Comparison of ENCODE assay signal across 1 cellular context in the genomic region with DNA sequence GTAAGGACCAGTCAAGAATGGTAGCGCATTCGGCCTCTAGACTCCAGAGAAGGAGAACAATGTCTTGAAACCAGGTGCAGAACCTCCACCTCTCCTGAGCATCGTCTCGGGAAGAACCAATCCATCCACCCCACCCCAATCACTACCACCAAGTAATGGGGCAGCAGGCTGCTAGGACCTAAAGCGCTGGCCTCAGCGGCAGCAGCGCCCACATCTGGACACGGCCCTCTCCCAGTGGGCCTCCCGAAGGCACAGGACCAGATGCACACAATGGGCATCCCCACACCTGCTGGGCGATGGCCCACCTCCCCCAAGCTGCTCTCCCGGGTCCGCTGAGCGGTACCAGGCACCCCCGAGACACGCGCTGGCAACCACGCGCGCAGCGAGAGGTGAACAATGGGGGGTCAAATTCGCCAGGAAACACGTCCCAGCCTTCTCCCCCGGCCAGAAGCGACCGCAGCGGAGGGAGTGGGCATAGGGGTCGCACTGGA.
TF ChIP-seq lines count a peak whose summit lies in the region.

No MANE protein-coding gene starts in this region.

TF ChIP-seq in HEK293, 187 proteins besides CTCF, POLR2A, EP300 and RAD21 (continued from another document):
- TF ChIP-seq, protein P1, sequence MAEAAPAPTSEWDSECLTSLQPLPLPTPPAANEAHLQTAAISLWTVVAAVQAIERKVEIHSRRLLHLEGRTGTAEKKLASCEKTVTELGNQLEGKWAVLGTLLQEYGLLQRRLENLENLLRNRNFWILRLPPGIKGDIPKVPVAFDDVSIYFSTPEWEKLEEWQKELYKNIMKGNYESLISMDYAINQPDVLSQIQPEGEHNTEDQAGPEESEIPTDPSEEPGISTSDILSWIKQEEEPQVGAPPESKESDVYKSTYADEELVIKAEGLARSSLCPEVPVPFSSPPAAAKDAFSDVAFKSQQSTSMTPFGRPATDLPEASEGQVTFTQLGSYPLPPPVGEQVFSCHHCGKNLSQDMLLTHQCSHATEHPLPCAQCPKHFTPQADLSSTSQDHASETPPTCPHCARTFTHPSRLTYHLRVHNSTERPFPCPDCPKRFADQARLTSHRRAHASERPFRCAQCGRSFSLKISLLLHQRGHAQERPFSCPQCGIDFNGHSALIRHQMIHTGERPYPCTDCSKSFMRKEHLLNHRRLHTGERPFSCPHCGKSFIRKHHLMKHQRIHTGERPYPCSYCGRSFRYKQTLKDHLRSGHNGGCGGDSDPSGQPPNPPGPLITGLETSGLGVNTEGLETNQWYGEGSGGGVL (tag by site-specific recombination; IDR thresholded peaks at IDR 0.05), result no peak
- TF ChIP-seq ZNF311 (tag by site-specific recombination; IDR thresholded peaks at IDR 0.05; ENCODE audit: borderline replicate concordance) (no peak), KLF7 (tag by site-specific recombination; IDR thresholded peaks at IDR 0.05; ENCODE audit: borderline replicate concordance) (no peak), ZNF677 (tag by site-specific recombination; IDR thresholded peaks at IDR 0.05) (no peak), ZNF747 (tag by site-specific recombination; IDR thresholded peaks at IDR 0.05) (no peak), ZNF660 (tag by site-specific recombination; IDR thresholded peaks at IDR 0.05) (no peak), ZNF768 (tag by site-specific recombination; IDR thresholded peaks at IDR 0.05) (no peak), ZNF302 (tag by site-specific recombination; IDR thresholded peaks at IDR 0.05; ENCODE audit: low read depth) (no peak), KLF16 (tag by site-specific recombination; IDR thresholded peaks at IDR 0.05) (peak; percentile 38; the same call in 1 of the 2 replicates), ZNF514 (tag by site-specific recombination; IDR thresholded peaks at IDR 0.05) (no peak), ZEB2 (tag by site-specific recombination; IDR thresholded peaks at IDR 0.05) (peak; percentile 68; the same call in 1 of the 2 replicates)
- TF ChIP-seq, protein P2, sequence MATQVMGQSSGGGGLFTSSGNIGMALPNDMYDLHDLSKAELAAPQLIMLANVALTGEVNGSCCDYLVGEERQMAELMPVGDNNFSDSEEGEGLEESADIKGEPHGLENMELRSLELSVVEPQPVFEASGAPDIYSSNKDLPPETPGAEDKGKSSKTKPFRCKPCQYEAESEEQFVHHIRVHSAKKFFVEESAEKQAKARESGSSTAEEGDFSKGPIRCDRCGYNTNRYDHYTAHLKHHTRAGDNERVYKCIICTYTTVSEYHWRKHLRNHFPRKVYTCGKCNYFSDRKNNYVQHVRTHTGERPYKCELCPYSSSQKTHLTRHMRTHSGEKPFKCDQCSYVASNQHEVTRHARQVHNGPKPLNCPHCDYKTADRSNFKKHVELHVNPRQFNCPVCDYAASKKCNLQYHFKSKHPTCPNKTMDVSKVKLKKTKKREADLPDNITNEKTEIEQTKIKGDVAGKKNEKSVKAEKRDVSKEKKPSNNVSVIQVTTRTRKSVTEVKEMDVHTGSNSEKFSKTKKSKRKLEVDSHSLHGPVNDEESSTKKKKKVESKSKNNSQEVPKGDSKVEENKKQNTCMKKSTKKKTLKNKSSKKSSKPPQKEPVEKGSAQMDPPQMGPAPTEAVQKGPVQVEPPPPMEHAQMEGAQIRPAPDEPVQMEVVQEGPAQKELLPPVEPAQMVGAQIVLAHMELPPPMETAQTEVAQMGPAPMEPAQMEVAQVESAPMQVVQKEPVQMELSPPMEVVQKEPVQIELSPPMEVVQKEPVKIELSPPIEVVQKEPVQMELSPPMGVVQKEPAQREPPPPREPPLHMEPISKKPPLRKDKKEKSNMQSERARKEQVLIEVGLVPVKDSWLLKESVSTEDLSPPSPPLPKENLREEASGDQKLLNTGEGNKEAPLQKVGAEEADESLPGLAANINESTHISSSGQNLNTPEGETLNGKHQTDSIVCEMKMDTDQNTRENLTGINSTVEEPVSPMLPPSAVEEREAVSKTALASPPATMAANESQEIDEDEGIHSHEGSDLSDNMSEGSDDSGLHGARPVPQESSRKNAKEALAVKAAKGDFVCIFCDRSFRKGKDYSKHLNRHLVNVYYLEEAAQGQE (tag by site-specific recombination; IDR thresholded peaks at IDR 0.05), result 0 out of 2 replicates have a peak, but pooled peaks have one; percentile 13
- TF ChIP-seq, protein P3, sequence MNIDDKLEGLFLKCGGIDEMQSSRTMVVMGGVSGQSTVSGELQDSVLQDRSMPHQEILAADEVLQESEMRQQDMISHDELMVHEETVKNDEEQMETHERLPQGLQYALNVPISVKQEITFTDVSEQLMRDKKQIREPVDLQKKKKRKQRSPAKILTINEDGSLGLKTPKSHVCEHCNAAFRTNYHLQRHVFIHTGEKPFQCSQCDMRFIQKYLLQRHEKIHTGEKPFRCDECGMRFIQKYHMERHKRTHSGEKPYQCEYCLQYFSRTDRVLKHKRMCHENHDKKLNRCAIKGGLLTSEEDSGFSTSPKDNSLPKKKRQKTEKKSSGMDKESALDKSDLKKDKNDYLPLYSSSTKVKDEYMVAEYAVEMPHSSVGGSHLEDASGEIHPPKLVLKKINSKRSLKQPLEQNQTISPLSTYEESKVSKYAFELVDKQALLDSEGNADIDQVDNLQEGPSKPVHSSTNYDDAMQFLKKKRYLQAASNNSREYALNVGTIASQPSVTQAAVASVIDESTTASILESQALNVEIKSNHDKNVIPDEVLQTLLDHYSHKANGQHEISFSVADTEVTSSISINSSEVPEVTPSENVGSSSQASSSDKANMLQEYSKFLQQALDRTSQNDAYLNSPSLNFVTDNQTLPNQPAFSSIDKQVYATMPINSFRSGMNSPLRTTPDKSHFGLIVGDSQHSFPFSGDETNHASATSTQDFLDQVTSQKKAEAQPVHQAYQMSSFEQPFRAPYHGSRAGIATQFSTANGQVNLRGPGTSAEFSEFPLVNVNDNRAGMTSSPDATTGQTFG (tag by site-specific recombination; IDR thresholded peaks at IDR 0.05; ENCODE audit: borderline replicate concordance), result no peak
- TF ChIP-seq, protein P4, sequence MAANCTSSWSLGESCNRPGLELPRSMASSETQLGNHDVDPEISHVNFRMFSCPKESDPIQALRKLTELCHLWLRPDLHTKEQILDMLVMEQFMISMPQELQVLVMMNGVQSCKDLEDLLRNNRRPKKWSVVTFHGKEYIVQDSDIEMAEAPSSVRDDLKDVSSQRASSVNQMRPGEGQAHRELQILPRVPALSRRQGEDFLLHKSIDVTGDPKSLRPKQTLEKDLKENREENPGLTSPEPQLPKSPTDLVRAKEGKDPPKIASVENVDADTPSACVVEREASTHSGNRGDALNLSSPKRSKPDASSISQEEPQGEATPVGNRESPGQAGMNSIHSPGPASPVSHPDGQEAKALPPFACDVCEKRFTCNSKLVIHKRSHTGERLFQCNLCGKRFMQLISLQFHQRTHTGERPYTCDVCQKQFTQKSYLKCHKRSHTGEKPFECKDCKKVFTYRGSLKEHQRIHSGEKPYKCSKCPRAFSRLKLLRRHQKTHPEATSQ (tag by site-specific recombination; IDR thresholded peaks at IDR 0.05), result no peak
- TF ChIP-seq, protein P5, sequence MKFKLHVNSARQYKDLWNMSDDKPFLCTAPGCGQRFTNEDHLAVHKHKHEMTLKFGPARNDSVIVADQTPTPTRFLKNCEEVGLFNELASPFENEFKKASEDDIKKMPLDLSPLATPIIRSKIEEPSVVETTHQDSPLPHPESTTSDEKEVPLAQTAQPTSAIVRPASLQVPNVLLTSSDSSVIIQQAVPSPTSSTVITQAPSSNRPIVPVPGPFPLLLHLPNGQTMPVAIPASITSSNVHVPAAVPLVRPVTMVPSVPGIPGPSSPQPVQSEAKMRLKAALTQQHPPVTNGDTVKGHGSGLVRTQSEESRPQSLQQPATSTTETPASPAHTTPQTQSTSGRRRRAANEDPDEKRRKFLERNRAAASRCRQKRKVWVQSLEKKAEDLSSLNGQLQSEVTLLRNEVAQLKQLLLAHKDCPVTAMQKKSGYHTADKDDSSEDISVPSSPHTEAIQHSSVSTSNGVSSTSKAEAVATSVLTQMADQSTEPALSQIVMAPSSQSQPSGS (tag by site-specific recombination; IDR thresholded peaks at IDR 0.05; ENCODE audit: low read depth), result no peak
TF ChIP-seq in HEK293: peak in this region for 26.
